Comparison of ENCODE assay signal across 11 cellular contexts in the genomic region with DNA sequence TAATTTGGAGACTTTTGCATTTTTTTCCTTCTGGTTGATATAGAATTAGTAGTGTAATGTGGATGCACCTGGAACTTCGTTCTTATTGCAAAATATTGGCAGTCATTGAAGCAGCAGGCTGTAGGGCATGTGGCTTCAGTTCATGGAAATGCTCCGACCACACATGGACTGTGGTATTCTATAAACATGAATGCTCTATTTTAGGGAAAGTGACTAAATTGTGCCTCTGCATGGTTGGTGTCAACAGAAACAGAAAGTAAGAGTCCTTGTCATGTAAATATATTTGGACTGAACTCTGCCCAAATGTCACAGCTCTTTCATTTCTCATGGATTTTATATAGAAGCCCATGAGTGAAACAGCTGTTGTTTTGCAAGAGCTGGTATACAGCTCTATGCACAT.
DNase-seq lines count a peak whose midpoint lies in the region; ATAC-seq, FAIRE-seq and TF ChIP-seq lines count a peak whose summit lies in the region.
"Had no signal": no experiment of that assay in that cellular context is flagged by ENCODE, and none has a peak within 500 bp of the region (broad histone marks: within the 10 kb centered on the region; RNA-seq: fewer than 3 reads in every experiment).

No MANE protein-coding gene starts in this region.

- no peaks in the 10 kb centered on the region for H3K9me3 ChIP-seq in MG63
- H3K9me3 ChIP-seq in aorta (ENCODE audit: control insufficient read depth, low read length) = no peaks in the 10 kb centered on the region

- no peaks in the 10 kb centered on the region for H3K4me1 ChIP-seq in aorta (ENCODE audit: control insufficient read depth in 1 of 2, insufficient read depth in 2 of 2, low read length in 2 of 2)

- DNase-seq in GM12891 (ENCODE audit: insufficient read length, low spot score) (no peak), OCI-M1 (lab: John Stamatoyannopoulos, UW) (peak; percentile 86), MG63 (no peak), aorta (no peak), NCI-H226 (no peak)
- no peak for DNase-seq in T-helper 2 cell treated with Interferon-gamma antibody and Interleukin-4, amounts not matched to agents 5 μg/mL and 100 μg/mL, for 36 hours (ENCODE audit: low spot score)
- DNase-seq: amniotic stem cell; C1 segment of cervical spinal cord; stimulated activated naive CD8-positive, alpha-beta T cell treated with anti-CD3 and anti-CD28 coated beads, Interleukin-15, Interleukin-2, amounts not matched to agents 100 U/mL and 50 U/mL, for 24 hours had no signal

- peaks cover 40% of the 10 kb centered on the region for H3K9me3 Mint-ChIP-seq in T-helper 2 cell treated with Interferon-gamma antibody and Interleukin-4, amounts not matched to agents 5 μg/mL and 100 μg/mL, for 36 hours

- H3K27me3 Mint-ChIP-seq in T-helper 2 cell treated with Interferon-gamma antibody and Interleukin-4, amounts not matched to agents 5 μg/mL and 100 μg/mL, for 36 hours (ENCODE audit: low read depth) = no peaks in the 10 kb centered on the region

- no peak overlapping the region for H3K27ac Mint-ChIP-seq in T-helper 2 cell treated with Interferon-gamma antibody and Interleukin-4, amounts not matched to agents 5 μg/mL and 100 μg/mL, for 36 hours

- intact Hi-C loops in aorta (cut with DNase I) = no loop called here

- peak; percentile 48 for FAIRE-seq in GM12891 (lab: Jason Lieb, UNC)

- no peaks in the 10 kb centered on the region for H3K36me3 ChIP-seq in MG63
- H3K36me3 ChIP-seq in aorta (ENCODE audit: control insufficient read depth in 1 of 2, insufficient read depth in 2 of 2, low read length in 1 of 2) = no peaks in the 10 kb centered on the region

- H3K4me3 Mint-ChIP-seq in T-helper 2 cell treated with Interferon-gamma antibody and Interleukin-4, amounts not matched to agents 5 μg/mL and 100 μg/mL, for 36 hours = no peak overlapping the region

- TF ChIP-seq POLR2A in GM12891 (IDR thresholded peaks at IDR 0.05; ENCODE audit: low read depth, low read length) = no peak

- no peaks in the 10 kb centered on the region for H3K36me3 Mint-ChIP-seq in T-helper 2 cell treated with Interferon-gamma antibody and Interleukin-4, amounts not matched to agents 5 μg/mL and 100 μg/mL, for 36 hours (ENCODE audit: low read depth)

- H3K27me3 ChIP-seq in MG63 = no peaks in the 10 kb centered on the region
- H3K27me3 ChIP-seq in aorta (ENCODE audit: control insufficient read depth in 1 of 2, insufficient read depth in 2 of 2, low read length in 1 of 2) = no peaks in the 10 kb centered on the region

- H3K27ac ChIP-seq in aorta (ENCODE audit: low read depth in 1 of 2, low read length in 2 of 2) = no peak overlapping the region

- H3K4me1 Mint-ChIP-seq in T-helper 2 cell treated with Interferon-gamma antibody and Interleukin-4, amounts not matched to agents 5 μg/mL and 100 μg/mL, for 36 hours (ENCODE audit: low read depth) = no peaks in the 10 kb centered on the region

- peak; percentile 94 for ATAC-seq in GM21515 (IDR thresholded peaks at IDR 0.05; ENCODE audit: unreplicated experiment)
- peak; percentile 88 for ATAC-seq in HG03159 (IDR thresholded peaks at IDR 0.05; ENCODE audit: unreplicated experiment)
- no peak for ATAC-seq in aorta (ENCODE audit: low FRiP score)
- ATAC-seq: stimulated activated naive CD8-positive, alpha-beta T cell treated with anti-CD3 and anti-CD28 coated beads, Interleukin-15, Interleukin-2, amounts not matched to agents 100 U/mL and 50 U/mL, for 24 hours had no signal

- 51 to 66% methylated on average over 2 of the region's 2 CpGs for WGBS in aorta, 2 donors

- no peak overlapping the region for H3K4me3 ChIP-seq in MG63
- H3K4me3 ChIP-seq in aorta (ENCODE audit: low read length in 2 of 2) = no peak overlapping the region

TF ChIP-seq in GM12891, 5 proteins besides CTCF, POLR2A, EP300 and RAD21:
- TF ChIP-seq POLR2AphosphoS5 (IDR thresholded peaks at IDR 0.05; ENCODE audit: low read depth, low read length) (no peak), SPI1 (IDR thresholded peaks at IDR 0.05; ENCODE audit: low read depth, low read length) (no peak), PAX5 (IDR thresholded peaks at IDR 0.05; ENCODE audit: insufficient read depth, low read length, severe bottlenecking) (no peak), POU2F2 (IDR thresholded peaks at IDR 0.05; ENCODE audit: low read depth, low read length) (no peak), TAF1 (IDR thresholded peaks at IDR 0.05; ENCODE audit: low read depth, low read length) (no peak)
TF ChIP-seq in GM12891: peak in this region for 0.
